14 cellular contexts compared by ENCODE assay signal in the genomic region with DNA sequence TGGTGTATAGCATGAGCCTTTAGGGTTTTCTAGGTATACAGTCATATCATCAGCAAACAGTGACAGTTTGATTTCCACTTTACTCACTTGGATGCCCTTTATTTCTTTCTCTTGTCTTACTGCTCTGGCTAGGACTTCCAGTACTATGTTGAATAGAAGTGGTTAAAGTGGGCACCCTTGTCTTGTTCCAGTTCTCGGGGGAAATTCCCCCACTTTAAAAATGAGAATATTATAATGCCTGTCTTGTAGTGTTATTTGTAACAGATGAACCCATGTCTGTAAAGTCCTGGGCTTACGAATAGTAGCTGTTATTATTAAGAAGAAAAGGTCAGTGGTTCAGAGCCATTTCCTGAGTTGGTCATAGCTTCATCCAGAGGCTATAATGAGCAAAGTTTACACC.
DNase-seq lines count a peak whose midpoint lies in the region; ATAC-seq and TF ChIP-seq lines count a peak whose summit lies in the region.
"Had no signal": no experiment of that assay in that cellular context is flagged by ENCODE, and none has a peak within 500 bp of the region (broad histone marks: within the 10 kb centered on the region; RNA-seq: fewer than 3 reads in every experiment).

No MANE protein-coding gene starts in this region.

- no peaks in the 10 kb centered on the region for H3K9me3 Mint-ChIP-seq in effector memory CD8-positive, alpha-beta T cell
- H3K9me3 Mint-ChIP-seq: neural progenitor cell had no signal

- in situ Hi-C loops in HAP-1 (cut with MboI; ENCODE audit: low sequenced_read_pairs): no loop called here

- TF ChIP-seq CTCF in BE2C (IDR thresholded peaks at IDR 0.05; ENCODE audit: low read depth, low read length) (no peak), right atrium auricular region (IDR thresholded peaks at IDR 0.05) (no peak)

- H3K27me3 ChIP-seq in HAP-1 (ENCODE audit: low read depth): no peaks in the 10 kb centered on the region
- peaks cover 5% of the 10 kb centered on the region; the same call in 1 of the 2 replicates for H3K27me3 ChIP-seq in BE2C
- no peaks in the 10 kb centered on the region for H3K27me3 ChIP-seq in right atrium auricular region
- H3K27me3 ChIP-seq: esophagus muscularis mucosa, neural progenitor cell, stomach had no signal

- no peak overlapping the region for H3K27ac ChIP-seq in right atrium auricular region
- H3K27ac ChIP-seq: esophagus muscularis mucosa, neural progenitor cell, SK-N-MC, stomach had no signal

- no peaks in the 10 kb centered on the region for H3K9me3 ChIP-seq in HAP-1
- no peaks in the 10 kb centered on the region for H3K9me3 ChIP-seq in BE2C
- no peaks in the 10 kb centered on the region for H3K9me3 ChIP-seq in right atrium auricular region
- H3K9me3 ChIP-seq: esophagus muscularis mucosa, stomach had no signal

- H3K4me3 Mint-ChIP-seq in effector memory CD8-positive, alpha-beta T cell: peak overlapping the region in 1 of 2 donors; percentile 3
- H3K4me3 Mint-ChIP-seq: neural progenitor cell had no signal

- ATAC-seq in GM19025 (IDR thresholded peaks at IDR 0.05; ENCODE audit: low read depth, unreplicated experiment): peak; percentile 76
- peak; percentile 75 for ATAC-seq in HG03045 (IDR thresholded peaks at IDR 0.05; ENCODE audit: unreplicated experiment)
- ATAC-seq in effector memory CD8-positive, alpha-beta T cell (replicated peaks): peak; percentile 62
- no peak for ATAC-seq in esophagus mucosa

- DNase-seq in COLO829 (ENCODE audit: low spot score) (peak; percentile 21), HAP-1 (ENCODE audit: low spot score in 2 of 2) (no peak), BE2C (no peak), right atrium auricular region (ENCODE audit: low spot score) (no peak)
- no peak for DNase-seq in effector memory CD8-positive, alpha-beta T cell
- DNase-seq: NCI-H1105, NCI-H748 treated with DMSO at 0.1 percent for 48 hours, stomach had no signal

- peaks cover 49% of the 10 kb centered on the region for H3K36me3 Mint-ChIP-seq in effector memory CD8-positive, alpha-beta T cell (ENCODE audit: insufficient read depth)

- H3K36me3 ChIP-seq in HAP-1 (replicated peaks) (no peaks in the 10 kb centered on the region), BE2C (no peaks in the 10 kb centered on the region), right atrium auricular region (no peaks in the 10 kb centered on the region)
- H3K36me3 ChIP-seq: esophagus muscularis mucosa, neural progenitor cell had no signal

- H3K27me3 Mint-ChIP-seq in effector memory CD8-positive, alpha-beta T cell: no peaks in the 10 kb centered on the region

- H3K4me1 Mint-ChIP-seq in effector memory CD8-positive, alpha-beta T cell (ENCODE audit: low read depth in 2 of 2): peaks cover 37 to 40% of the 10 kb centered on the region in 2 donors

- H3K27ac Mint-ChIP-seq in effector memory CD8-positive, alpha-beta T cell: peak overlapping the region; percentile 85 to 91
- H3K27ac Mint-ChIP-seq: neural progenitor cell had no signal

- H3K4me3 ChIP-seq in HAP-1: no peak overlapping the region
- no peak overlapping the region for H3K4me3 ChIP-seq in BE2C (ENCODE audit: low read depth, low read length)
- no peak overlapping the region for H3K4me3 ChIP-seq in right atrium auricular region
- H3K4me3 ChIP-seq: esophagus muscularis mucosa, neural progenitor cell, SK-N-MC, stomach had no signal

- H3K4me1 ChIP-seq in HAP-1 (no peaks in the 10 kb centered on the region), BE2C (no peaks in the 10 kb centered on the region), right atrium auricular region (peaks cover 0 to 11% of the 10 kb centered on the region in 2 donors)
- H3K4me1 ChIP-seq: neural progenitor cell, stomach had no signal
